ENCODE assay signal across 28 cellular contexts in the genomic region with DNA sequence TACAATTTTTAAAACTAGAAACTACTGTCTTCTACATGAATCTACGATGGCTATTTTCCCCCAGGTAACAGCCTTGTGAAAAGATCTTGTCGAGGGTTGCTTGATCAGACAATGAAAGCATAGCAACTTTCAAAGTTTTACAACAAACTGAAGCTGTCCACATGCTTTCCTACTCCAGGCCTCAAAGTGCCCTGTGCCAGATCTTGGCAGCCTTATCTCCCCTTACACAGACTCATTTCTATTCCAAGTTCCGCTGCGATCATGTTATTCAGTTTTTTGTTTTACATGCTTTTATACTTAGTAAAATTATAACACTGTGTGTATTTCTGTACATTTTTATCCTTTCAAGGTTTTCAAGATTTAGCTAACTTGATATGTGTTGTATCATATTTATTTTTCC.
"Had no signal": no experiment of that assay in that cellular context is flagged by ENCODE, and none has a peak within 500 bp of the region (broad histone marks: within the 10 kb centered on the region; RNA-seq: fewer than 3 reads in every experiment).

No MANE protein-coding gene starts in this region.

- H3K4me3 Mint-ChIP-seq: immature natural killer cell; mesothelial cell of epicardium; naive B cell; natural killer cell; nephron progenitor cell; stimulated activated memory B cell treated with anti-CD40 and anti-IgM and Interleukin-4, amounts not matched to agents 10 μg/mL and 1 μg/mL and 100 μg/mL, for 72 hours; stimulated activated naive CD8-positive, alpha-beta T cell treated with anti-CD3 and anti-CD28 coated beads, Interleukin-15, amount 100 ng/mL, for 72 hours had no signal

- ATAC-seq: left colon; left lung; natural killer cell; right lobe of liver; stimulated activated memory B cell treated with anti-CD40 and anti-IgM and Interleukin-4, amounts not matched to agents 10 μg/mL and 1 μg/mL and 100 μg/mL, for 72 hours; stimulated activated naive CD8-positive, alpha-beta T cell treated with anti-CD3 and anti-CD28 coated beads, Interleukin-15, amount 100 ng/mL, for 72 hours had no signal

- H3K27ac Mint-ChIP-seq: immature natural killer cell; mesothelial cell of epicardium; naive B cell; natural killer cell; nephron progenitor cell; progenitor cell of endocrine pancreas; stimulated activated memory B cell treated with anti-CD40 and anti-IgM and Interleukin-4, amounts not matched to agents 10 μg/mL and 1 μg/mL and 100 μg/mL, for 72 hours; stimulated activated naive CD8-positive, alpha-beta T cell treated with anti-CD3 and anti-CD28 coated beads, Interleukin-15, amount 100 ng/mL, for 72 hours had no signal

- H3K27me3 ChIP-seq: left lung, ovary, right lobe of liver, thyroid gland, transverse colon, upper lobe of left lung, vagina had no signal

- H3K9me3 ChIP-seq: left lung, ovary, right lobe of liver, thyroid gland, transverse colon, upper lobe of left lung, vagina had no signal

- H3K4me1 ChIP-seq: left lung, right lobe of liver, thyroid gland, transverse colon, upper lobe of left lung, vagina had no signal

- H3K4me2 ChIP-seq: smooth muscle cell had no signal

- H3K27ac ChIP-seq: left lung, ovary, right lobe of liver, thyroid gland, transverse colon, upper lobe of left lung, vagina had no signal

- H3K9me3 Mint-ChIP-seq: mesothelial cell of epicardium, naive B cell, nephron progenitor cell had no signal

- DNase-seq: hypothalamus; immature natural killer cell; kidney; left colon; left lung; mesendoderm; naive B cell; natural killer cell; nephron progenitor cell; ovary; retina; right lobe of liver; stimulated activated CD4-positive, alpha-beta T cell treated with anti-CD3 and anti-CD28 coated beads, Interleukin-1b, Interleukin-23, amount 100 ng/mL, for 48 hours; stimulated activated CD4-positive, alpha-beta T cell treated with anti-CD3 and anti-CD28 coated beads, Interleukin-2, amount 100 ng/mL, for 48 hours; stimulated activated CD4-positive, alpha-beta T cell treated with anti-CD3 and anti-CD28 coated beads, Interleukin-4, amount 100 ng/mL, for 4 hours; stimulated activated CD8-positive, alpha-beta memory T cell treated with anti-CD3 and anti-CD28 coated beads, Interleukin-4, amount 100 ng/mL, for 48 hours; stimulated activated naive CD4-positive, alpha-beta T cell treated with Interleukin-2 at 50 U/mL for 16 hours; stimulated activated naive CD8-positive, alpha-beta T cell treated with anti-CD3 and anti-CD28 coated beads, Interleukin-15, amount 100 ng/mL, for 72 hours; substantia nigra; thyroid gland; transverse colon; upper lobe of left lung had no signal

- H3K4me1 Mint-ChIP-seq: immature natural killer cell; naive B cell; natural killer cell; nephron progenitor cell; stimulated activated memory B cell treated with anti-CD40 and anti-IgM and Interleukin-4, amounts not matched to agents 10 μg/mL and 1 μg/mL and 100 μg/mL, for 72 hours; stimulated activated naive CD8-positive, alpha-beta T cell treated with anti-CD3 and anti-CD28 coated beads, Interleukin-15, amount 100 ng/mL, for 72 hours had no signal

- H3K36me3 ChIP-seq: left lung, ovary, right lobe of liver, thyroid gland, transverse colon, upper lobe of left lung, vagina had no signal

- H3K36me3 Mint-ChIP-seq: immature natural killer cell; mesothelial cell of epicardium; naive B cell; natural killer cell; stimulated activated memory B cell treated with anti-CD40 and anti-IgM and Interleukin-4, amounts not matched to agents 10 μg/mL and 1 μg/mL and 100 μg/mL, for 72 hours had no signal

- H3K27me3 Mint-ChIP-seq: progenitor cell of endocrine pancreas; stimulated activated memory B cell treated with anti-CD40 and anti-IgM and Interleukin-4, amounts not matched to agents 10 μg/mL and 1 μg/mL and 100 μg/mL, for 72 hours; stimulated activated naive CD8-positive, alpha-beta T cell treated with anti-CD3 and anti-CD28 coated beads, Interleukin-15, amount 100 ng/mL, for 72 hours had no signal

- H3K4me3 ChIP-seq: left lung, lung, ovary, right lobe of liver, smooth muscle cell, thyroid gland, transverse colon, upper lobe of left lung, vagina had no signal
